Comparison of ENCODE assay signal across 14 cellular contexts in the genomic region with DNA sequence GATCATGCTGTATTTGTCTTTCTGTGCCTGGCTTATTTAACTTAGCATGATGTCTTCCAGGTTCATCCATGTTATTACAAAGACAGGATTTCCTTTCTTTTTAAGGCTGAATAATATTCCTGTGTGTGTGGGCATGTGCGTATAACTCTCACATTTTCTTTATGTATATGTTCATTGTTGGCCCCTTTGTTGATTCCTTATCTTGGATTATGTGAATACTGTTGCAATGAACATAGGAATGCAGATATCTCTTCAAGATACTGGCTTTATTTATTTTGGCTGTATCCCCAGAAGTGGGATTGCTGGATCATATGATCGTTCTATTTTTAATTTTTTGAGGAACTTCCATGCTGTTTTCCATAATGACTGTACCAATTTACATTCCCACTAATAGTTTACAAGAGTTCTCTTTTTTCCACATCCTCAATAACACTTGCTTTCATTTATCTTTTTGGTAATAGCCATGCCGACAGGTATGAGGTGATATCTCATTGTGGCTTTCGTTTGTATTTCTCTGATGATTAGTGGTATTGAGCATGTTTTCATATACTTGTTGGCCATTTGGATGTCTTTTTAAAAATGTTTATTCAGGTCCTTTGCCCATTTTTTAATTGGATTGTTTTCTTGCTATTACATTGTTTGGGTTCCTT. TPM values are rescaled to one million over a fixed set of nuclear protein-coding genes. Genes with fewer than 3 reads are reported as not detected.
DNase-seq lines count a peak whose midpoint lies in the region; TF ChIP-seq lines count a peak whose summit lies in the region.
"Had no signal": no experiment of that assay in that cellular context is flagged by ENCODE, and none has a peak within 500 bp of the region (broad histone marks: within the 10 kb centered on the region; RNA-seq: fewer than 3 reads in every experiment).

No MANE protein-coding gene starts in this region.

- DNase-seq in activated naive CD4-positive, alpha-beta T cell treated with Interleukin-2 at 50 U/mL for 16 hours = no peak
- DNase-seq in kidney tubule cell (ENCODE audit: low spot score) (peak; percentile 6), tibial artery (no peak), OCI-M2 (lab: John Stamatoyannopoulos, UW; ENCODE audit: unreplicated experiment) (no peak), NCI-H526 treated with DMSO at 0.1 percent for 48 hours (lab: John Stamatoyannopoulos, UW) (no peak)
- no peak for DNase-seq in stimulated activated CD4-positive, alpha-beta T cell treated with anti-CD3 and anti-CD28 coated beads, Interleukin-2, amount 100 ng/mL, for 24 hours
- DNase-seq: activated T-cell treated with anti-CD3 and anti-CD28 coated beads, Interleukin-2, amount 50 U/mL, for 4 hours; head of caudate nucleus; NCI-H1436 treated with DMSO at 0.1 percent for 48 hours had no signal

- H3K9me3 Mint-ChIP-seq in activated naive CD4-positive, alpha-beta T cell treated with anti-CD3 and anti-CD28 coated beads, Interleukin-2, amount 50 U/mL, for 24 hours = no peaks in the 10 kb centered on the region
- H3K9me3 Mint-ChIP-seq in brain = no peaks in the 10 kb centered on the region
- H3K9me3 Mint-ChIP-seq: activated T-cell treated with anti-CD3 and anti-CD28 coated beads, Interleukin-2, amount 50 U/mL, for 4 hours; stimulated activated naive CD8-positive, alpha-beta T cell treated with anti-CD3 and anti-CD28 coated beads, Interleukin-15, Interleukin-2, amounts not matched to agents 100 ng/mL and 50 ng/mL, for 24 hours had no signal

- no peak overlapping the region for H3K4me3 ChIP-seq in tibial artery
- H3K4me3 ChIP-seq: BLaER1, SJSA1 had no signal

- no peaks in the 10 kb centered on the region for H3K27me3 Mint-ChIP-seq in activated naive CD4-positive, alpha-beta T cell treated with anti-CD3 and anti-CD28 coated beads, Interleukin-2, amount 50 U/mL, for 24 hours
- no peaks in the 10 kb centered on the region for H3K27me3 Mint-ChIP-seq in brain
- H3K27me3 Mint-ChIP-seq: stimulated activated naive CD8-positive, alpha-beta T cell treated with anti-CD3 and anti-CD28 coated beads, Interleukin-15, Interleukin-2, amounts not matched to agents 100 ng/mL and 50 ng/mL, for 24 hours had no signal

- no peak overlapping the region for H3K4me3 Mint-ChIP-seq in activated naive CD4-positive, alpha-beta T cell treated with anti-CD3 and anti-CD28 coated beads, Interleukin-2, amount 50 U/mL, for 24 hours
- peak overlapping the region in 2 of 5 experiments; percentile 67 to 69 for H3K4me3 Mint-ChIP-seq in brain
- H3K4me3 Mint-ChIP-seq: activated T-cell treated with anti-CD3 and anti-CD28 coated beads, Interleukin-2, amount 50 U/mL, for 4 hours; stimulated activated naive CD8-positive, alpha-beta T cell treated with anti-CD3 and anti-CD28 coated beads, Interleukin-15, Interleukin-2, amounts not matched to agents 100 ng/mL and 50 ng/mL, for 24 hours had no signal

- no peaks in the 10 kb centered on the region for H3K9me3 ChIP-seq in tibial artery
- H3K9me3 ChIP-seq: BLaER1, SJSA1 had no signal

- peak overlapping the region; percentile 11 to 33 for H3K27ac ChIP-seq in tibial artery
- H3K27ac ChIP-seq: BLaER1, SJSA1 had no signal

- intact Hi-C loops in tibial artery (cut with DNase I; ENCODE audit: low total_unique reads) = no loop called here

- H3K4me1 Mint-ChIP-seq in activated naive CD4-positive, alpha-beta T cell treated with anti-CD3 and anti-CD28 coated beads, Interleukin-2, amount 50 U/mL, for 24 hours = peaks cover 55% of the 10 kb centered on the region
- peaks cover 14% of the 10 kb centered on the region for H3K4me1 Mint-ChIP-seq in brain

- peaks cover 23% of the 10 kb centered on the region for H3K36me3 Mint-ChIP-seq in activated naive CD4-positive, alpha-beta T cell treated with anti-CD3 and anti-CD28 coated beads, Interleukin-2, amount 50 U/mL, for 24 hours
- peaks cover 39% of the 10 kb centered on the region for H3K36me3 Mint-ChIP-seq in brain

- H3K27me3 ChIP-seq in tibial artery = no peaks in the 10 kb centered on the region
- H3K27me3 ChIP-seq: BLaER1, SJSA1 had no signal

- H3K27ac Mint-ChIP-seq in activated naive CD4-positive, alpha-beta T cell treated with anti-CD3 and anti-CD28 coated beads, Interleukin-2, amount 50 U/mL, for 24 hours = peak overlapping the region; percentile 81
- H3K27ac Mint-ChIP-seq in brain = peak overlapping the region in 4 of 5 experiments; percentile 51 to 95 (median 72)
- H3K27ac Mint-ChIP-seq: stimulated activated naive CD8-positive, alpha-beta T cell treated with anti-CD3 and anti-CD28 coated beads, Interleukin-15, Interleukin-2, amounts not matched to agents 100 ng/mL and 50 ng/mL, for 24 hours had no signal

- TF ChIP-seq CTCF in brain (conservative IDR thresholded peaks at IDR 0.05) = no peak
- TF ChIP-seq CTCF in tibial artery (IDR thresholded peaks at IDR 0.05) = no peak

- peaks cover 0 to 69% (median 21%) of the 10 kb centered on the region in 4 donors for H3K4me1 ChIP-seq in tibial artery
- H3K4me1 ChIP-seq: BLaER1 had no signal

- peaks cover 9 to 20% (median 16%) of the 10 kb centered on the region in 3 donors for H3K36me3 ChIP-seq in tibial artery

RNA-seq across cellular contexts. Expression of a gene that starts 38.0 kb away (rescaled TPM):
- polyA plus RNA-seq in brain (ENCODE audit: insufficient read depth, low read depth, low replicate concordance) = 2.5 TPM

RNA-seq across cellular contexts. Expression of a gene that starts 50.2 kb away (rescaled TPM):
- polyA plus RNA-seq in brain (ENCODE audit: insufficient read depth, low read depth, low replicate concordance) = 18.4 TPM
